10 cellular contexts compared by ENCODE assay signal in genomic region chr3:159978353-159978752, GRCh38.
A peak's percentile ranks its signal among the peaks of the same experiment; 100 is the strongest.
DNase-seq lines count a peak whose midpoint lies in the region; ATAC-seq and TF ChIP-seq lines count a peak whose summit lies in the region.
"Had no signal": no experiment of that assay in that cellular context is flagged by ENCODE, and none has a peak within 500 bp of the region (broad histone marks: within the 10 kb centered on the region; RNA-seq: fewer than 3 reads in every experiment).

No MANE protein-coding gene starts in this region.

- ATAC-seq in GM18498 (IDR thresholded peaks at IDR 0.05; ENCODE audit: unreplicated experiment) = peak; percentile 100
- peak; percentile 86 for ATAC-seq in GM21423 (IDR thresholded peaks at IDR 0.05; ENCODE audit: unreplicated experiment)
- peak; percentile 91 for ATAC-seq in HG03097 (IDR thresholded peaks at IDR 0.05; ENCODE audit: low FRiP score, unreplicated experiment)

- no peak for TF ChIP-seq CTCF in choroid plexus epithelial cell (conservative IDR thresholded peaks at IDR 0.05; ENCODE audit: low read depth, low read length)

- H3K4me3 ChIP-seq in choroid plexus epithelial cell (ENCODE audit: low read depth, low read length) = no peak overlapping the region

- DNase-seq in choroid plexus epithelial cell (ENCODE audit: low read depth) (peak; percentile 43), activated gamma-delta T cell treated with Interleukin-2 at 50 U/mL for 16 hours (no peak), hypothalamus (lab: John Stamatoyannopoulos, UW) (no peak), nucleus accumbens (lab: John Stamatoyannopoulos, UW) (no peak), COLO829 (ENCODE audit: low spot score) (no peak)
- DNase-seq: naive B cell, T-helper 2 cell had no signal
